In genomic region chr22:39244496-39245129, GRCh38 we compare ENCODE assay signal across 9 cellular contexts. TPM values are rescaled to one million over a fixed set of nuclear protein-coding genes. Genes with fewer than 3 reads are reported as not detected.
A peak's percentile ranks its signal among the peaks of the same experiment; 100 is the strongest.
DNase-seq lines count a peak whose midpoint lies in the region; ATAC-seq and TF ChIP-seq lines count a peak whose summit lies in the region.
"Had no signal": no experiment of that assay in that cellular context is flagged by ENCODE, and none has a peak within 500 bp of the region (broad histone marks: within the 10 kb centered on the region; RNA-seq: fewer than 3 reads in every experiment).

Gene PDGFB, minus strand, starts transcription at chr22:39244982. Its CDS starts 1,019 bp downstream, at chr22:39243963.

- CTCF ChIA-PET in mammary epithelial cell (lab: Charles Lee; ENCODE audit: low non-redundant PET), result no interaction called here

- peak within 1 kb of the TSS; percentile 24 for H3K4me3 ChIP-seq in MG63
- peak within 1 kb of the TSS; percentile 64 to 74 (median 70) for H3K4me3 ChIP-seq in mammary epithelial cell (replicated peaks in 1 of 3; ENCODE audit: insufficient read depth in 1 of 3, low read depth in 2 of 3, low read length in 3 of 3)

- ATAC-seq in left colon (peak; percentile 19), HG03432 (IDR thresholded peaks at IDR 0.05; ENCODE audit: unreplicated experiment) (no peak), GM18520 (IDR thresholded peaks at IDR 0.05; ENCODE audit: unreplicated experiment) (no peak), HG03095 (IDR thresholded peaks at IDR 0.05; ENCODE audit: unreplicated experiment) (no peak)
- ATAC-seq in stimulated activated naive CD8-positive, alpha-beta T cell treated with anti-CD3 and anti-CD28 coated beads, Interleukin-15, amount 100 ng/mL, for 72 hours, result no peak

- H3K4me3 Mint-ChIP-seq in stimulated activated naive CD8-positive, alpha-beta T cell treated with anti-CD3 and anti-CD28 coated beads, Interleukin-15, amount 100 ng/mL, for 72 hours, result peak within 1 kb of the TSS; percentile 79 to 87

- H3K27me3 ChIP-seq in MG63 (peaks cover 14% of the 10 kb centered on the region), mammary epithelial cell (ENCODE audit: insufficient read depth, low read length) (no peaks in the 10 kb centered on the region)

- H3K27me3 Mint-ChIP-seq in stimulated activated naive CD8-positive, alpha-beta T cell treated with anti-CD3 and anti-CD28 coated beads, Interleukin-15, amount 100 ng/mL, for 72 hours, result peaks cover 92% of the 10 kb centered on the region

- H3K36me3 ChIP-seq in MG63 (no peaks in the 10 kb centered on the region), mammary epithelial cell (ENCODE audit: insufficient read depth, low read length) (no peaks in the 10 kb centered on the region)

- H3K27ac ChIP-seq in mammary epithelial cell (ENCODE audit: insufficient read depth, low read depth, low read length), result no peak within 1 kb of the TSS

- 6% methylated on average over 17 of the region's 68 CpGs for WGBS in mammary epithelial cell (ENCODE audit: low coverage, missing lambda C conversion rate)

- H2AFZ ChIP-seq in mammary epithelial cell (ENCODE audit: low read depth, low read length), result peak within 1 kb of the TSS; percentile 62

- TF ChIP-seq CTCF in mammary epithelial cell (conservative IDR thresholded peaks at IDR 0.05 in 1 of 2, IDR thresholded peaks at IDR 0.05 in 1 of 2; ENCODE audit: extremely low read depth in 1 of 2, insufficient read depth in 1 of 2, low read depth in 1 of 2, low read length in 2 of 2), result no peak

- peaks cover 34% of the 10 kb centered on the region for H3K79me2 ChIP-seq in mammary epithelial cell (ENCODE audit: insufficient read depth, low read length)

- H3K9me3 ChIP-seq in MG63, result no peaks in the 10 kb centered on the region
- H3K9me3 ChIP-seq in mammary epithelial cell (replicated peaks; ENCODE audit: insufficient read depth, low read length), result no peaks in the 10 kb centered on the region

- H3K9ac ChIP-seq in mammary epithelial cell (ENCODE audit: insufficient read depth, low read length), result peak within 1 kb of the TSS; percentile 52

- dilution Hi-C loops in mammary epithelial cell (cut with HindIII; ENCODE audit: low sequenced_read_pairs), result loop anchor here (25.0 kb wide), 1 partner anchor 268 kb away; the partner anchor contains the start of genes ATF4 and MIEF1

- in situ Hi-C loops in Caki2 (cut with HindIII; ENCODE audit: low pct_unique_long_range_greater_than_20kb, low sequenced_read_pairs) (no loop called here), mammary epithelial cell (cut with MboI; ENCODE audit: low sequenced_read_pairs in 2 of 2) (no loop called here)

- no peak within 1 kb of the TSS for H3K27ac Mint-ChIP-seq in stimulated activated naive CD8-positive, alpha-beta T cell treated with anti-CD3 and anti-CD28 coated beads, Interleukin-15, amount 100 ng/mL, for 72 hours

- BruUV-seq in mammary epithelial cell (replicated peaks; lab: Mats Ljungman, UMichigan), result no TSS peak

- peaks cover 30% of the 10 kb centered on the region for H3K4me1 ChIP-seq in mammary epithelial cell (ENCODE audit: insufficient read depth, low read length)

- DNase-seq in Caki2 (ENCODE audit: low read depth) (peak; percentile 77), MG63 (no peak), mammary epithelial cell (peak; percentile 44), left colon (peak in 1 of 2 donors; percentile 48)
- no peak for DNase-seq in stimulated activated naive CD8-positive, alpha-beta T cell treated with anti-CD3 and anti-CD28 coated beads, Interleukin-15, amount 100 ng/mL, for 72 hours

- no peaks in the 10 kb centered on the region for H4K20me1 ChIP-seq in mammary epithelial cell (ENCODE audit: insufficient read depth, low read length)

- intact Hi-C loops in mammary epithelial cell (cut with micrococcal nuclease) (loop anchor here (2.0 kb wide), 1 partner anchor 64 kb away; no protein-coding TSS in a partner anchor), left colon (cut with DNase I, micrococcal nuclease) (no loop called here)

- peaks cover 58% of the 10 kb centered on the region for H3K4me1 Mint-ChIP-seq in stimulated activated naive CD8-positive, alpha-beta T cell treated with anti-CD3 and anti-CD28 coated beads, Interleukin-15, amount 100 ng/mL, for 72 hours

- peak within 1 kb of the TSS; percentile 93 for H3K4me2 ChIP-seq in mammary epithelial cell (ENCODE audit: insufficient read depth, low read depth, low read length)

- H3K9me3 Mint-ChIP-seq in stimulated activated naive CD8-positive, alpha-beta T cell treated with anti-CD3 and anti-CD28 coated beads, Interleukin-15, amount 100 ng/mL, for 72 hours, result no peaks in the 10 kb centered on the region

RNA-seq across cellular contexts. Expression of gene PDGFB, which starts in this region (rescaled TPM):
- total RNA-seq in Caki2 (2014; rRNA removed; shearing (Covaris generic); ENCODE audit: low replicate concordance), result 20.9 and 37.3 TPM in 2 replicates
- total RNA-seq in MG63 (2014; rRNA removed; shearing (Covaris generic); ENCODE audit: low replicate concordance), result 0.13 and 0.57 TPM in 2 replicates
- total RNA-seq in mammary epithelial cell (10 to 100 TPM; 11.2 to 29.2 TPM), left colon (1 to 10 TPM; 2.7 to 5.3 TPM)
- 9.1 TPM for polyA plus RNA-seq in mammary epithelial cell
- 32.0 TPM for polyA minus RNA-seq in mammary epithelial cell
- total RNA-seq: NCI-H460 had no signal

Comparison
In these comparisons a context has a peak if more than half of its experiments do, and no peak if none do; other contexts are left out.
1. DNase-seq: peak in Caki2 (single experiment) and mammary epithelial cell (single experiment); none in MG63 (single experiment) and stimulated activated naive CD8-positive, alpha-beta T cell treated with anti-CD3 and anti-CD28 coated beads, Interleukin-15, amount 100 ng/mL, for 72 hours (0 of 2).